ENCODE assay signal across 14 cellular contexts in genomic region chr3:72186485-72186864, GRCh38.
DNase-seq lines count a peak whose midpoint lies in the region; ATAC-seq and TF ChIP-seq lines count a peak whose summit lies in the region.
"Had no signal": no experiment of that assay in that cellular context is flagged by ENCODE, and none has a peak within 500 bp of the region (broad histone marks: within the 10 kb centered on the region; RNA-seq: fewer than 3 reads in every experiment).

No MANE protein-coding gene starts in this region.

- H3K9me3 Mint-ChIP-seq in activated T-cell treated with anti-CD3 and anti-CD28 coated beads, Interleukin-2, amount 50 U/mL, for 24 hours = no peaks in the 10 kb centered on the region
- no peaks in the 10 kb centered on the region for H3K9me3 Mint-ChIP-seq in activated T-cell treated with anti-CD3 and anti-CD28 coated beads, Interleukin-2, amount 50 U/mL, for 4 hours
- no peaks in the 10 kb centered on the region for H3K9me3 Mint-ChIP-seq in activated T-helper 17 cell treated with anti-CD3 and anti-CD28 coated beads, Interleukin-2, amount 50 U/mL, for 72 hours
- H3K9me3 Mint-ChIP-seq: endodermal cell had no signal

- H3K4me1 Mint-ChIP-seq in activated T-cell treated with anti-CD3 and anti-CD28 coated beads, Interleukin-2, amount 50 U/mL, for 24 hours (ENCODE audit: low read depth) = peaks cover 18% of the 10 kb centered on the region
- H3K4me1 Mint-ChIP-seq in activated T-cell treated with anti-CD3 and anti-CD28 coated beads, Interleukin-2, amount 50 U/mL, for 4 hours (ENCODE audit: low read depth) = peaks cover 9% of the 10 kb centered on the region
- peaks cover 8% of the 10 kb centered on the region for H3K4me1 Mint-ChIP-seq in activated T-helper 17 cell treated with anti-CD3 and anti-CD28 coated beads, Interleukin-2, amount 50 U/mL, for 72 hours
- H3K4me1 Mint-ChIP-seq: activated CD8-positive, alpha-beta memory T cell treated with anti-CD3 and anti-CD28 coated beads, Interleukin-2, amount 10 ng/mL, durations not matched to agents 7 days and 5 days had no signal

- no peak overlapping the region for H3K4me3 ChIP-seq in fibroblast of villous mesenchyme (ENCODE audit: low read depth, low read length)
- H3K4me3 ChIP-seq: upper lobe of right lung had no signal

- H3K4me3 Mint-ChIP-seq in activated T-cell treated with anti-CD3 and anti-CD28 coated beads, Interleukin-2, amount 50 U/mL, for 24 hours = no peak overlapping the region
- H3K4me3 Mint-ChIP-seq in activated T-cell treated with anti-CD3 and anti-CD28 coated beads, Interleukin-2, amount 50 U/mL, for 4 hours = no peak overlapping the region
- H3K4me3 Mint-ChIP-seq in activated T-helper 17 cell treated with anti-CD3 and anti-CD28 coated beads, Interleukin-2, amount 50 U/mL, for 72 hours = peak overlapping the region; percentile 26
- H3K4me3 Mint-ChIP-seq: activated CD8-positive, alpha-beta memory T cell treated with anti-CD3 and anti-CD28 coated beads, Interleukin-2, amount 10 ng/mL, durations not matched to agents 7 days and 5 days; endodermal cell; mesothelial cell of epicardium had no signal

- TF ChIP-seq CTCF in fibroblast of villous mesenchyme (IDR thresholded peaks at IDR 0.05; ENCODE audit: insufficient read depth, low read depth, low read length) = no peak

- peaks cover 19% of the 10 kb centered on the region for H3K27me3 Mint-ChIP-seq in activated T-cell treated with anti-CD3 and anti-CD28 coated beads, Interleukin-2, amount 50 U/mL, for 24 hours
- no peaks in the 10 kb centered on the region for H3K27me3 Mint-ChIP-seq in activated T-cell treated with anti-CD3 and anti-CD28 coated beads, Interleukin-2, amount 50 U/mL, for 4 hours (ENCODE audit: low read depth)
- peaks cover 10% of the 10 kb centered on the region for H3K27me3 Mint-ChIP-seq in activated T-helper 17 cell treated with anti-CD3 and anti-CD28 coated beads, Interleukin-2, amount 50 U/mL, for 72 hours

- H3K36me3 Mint-ChIP-seq in activated T-cell treated with anti-CD3 and anti-CD28 coated beads, Interleukin-2, amount 50 U/mL, for 24 hours (ENCODE audit: low read depth) = no peaks in the 10 kb centered on the region
- no peaks in the 10 kb centered on the region for H3K36me3 Mint-ChIP-seq in activated T-cell treated with anti-CD3 and anti-CD28 coated beads, Interleukin-2, amount 50 U/mL, for 4 hours (ENCODE audit: insufficient read depth)
- no peaks in the 10 kb centered on the region for H3K36me3 Mint-ChIP-seq in activated T-helper 17 cell treated with anti-CD3 and anti-CD28 coated beads, Interleukin-2, amount 50 U/mL, for 72 hours (ENCODE audit: low read depth)
- H3K36me3 Mint-ChIP-seq: activated CD8-positive, alpha-beta memory T cell treated with anti-CD3 and anti-CD28 coated beads, Interleukin-2, amount 10 ng/mL, durations not matched to agents 7 days and 5 days; mesothelial cell of epicardium had no signal

- no peak for DNase-seq in activated T-cell treated with anti-CD3 and anti-CD28 coated beads, Interleukin-2, amount 50 U/mL, for 24 hours
- no peak for DNase-seq in activated T-cell treated with anti-CD3 and anti-CD28 coated beads, Interleukin-2, amount 50 U/mL, for 4 hours
- DNase-seq in fibroblast of villous mesenchyme (ENCODE audit: low read depth) (peak; percentile 13), stromal cell of bone marrow (ENCODE audit: low read depth) (peak; percentile 57)
- no peak for DNase-seq in stimulated activated CD4-positive, alpha-beta T cell treated with anti-CD3 and anti-CD28 coated beads, Interleukin-12 subunit alpha, Interleukin-12 subunit beta, amount 100 ng/mL, for 4 hours
- DNase-seq: activated CD8-positive, alpha-beta memory T cell treated with anti-CD3 and anti-CD28 coated beads, Interleukin-2, amount 10 ng/mL, durations not matched to agents 7 days and 5 days; DMS79; endodermal cell; retina; upper lobe of right lung had no signal

- H3K27ac Mint-ChIP-seq in activated T-cell treated with anti-CD3 and anti-CD28 coated beads, Interleukin-2, amount 50 U/mL, for 24 hours = peak overlapping the region; percentile 9
- H3K27ac Mint-ChIP-seq in activated T-helper 17 cell treated with anti-CD3 and anti-CD28 coated beads, Interleukin-2, amount 50 U/mL, for 72 hours = peak overlapping the region; percentile 70
- H3K27ac Mint-ChIP-seq: activated CD8-positive, alpha-beta memory T cell treated with anti-CD3 and anti-CD28 coated beads, Interleukin-2, amount 10 ng/mL, durations not matched to agents 7 days and 5 days; endodermal cell; mesothelial cell of epicardium had no signal

- ATAC-seq in activated T-cell treated with anti-CD3 and anti-CD28 coated beads, Interleukin-2, amount 50 U/mL, for 4 hours = no peak
- peak; percentile 44 for ATAC-seq in activated T-helper 17 cell treated with anti-CD3 and anti-CD28 coated beads, Interleukin-2, amount 50 U/mL, for 72 hours (replicated peaks)
- ATAC-seq in HG02759 (IDR thresholded peaks at IDR 0.05; ENCODE audit: unreplicated experiment) (no peak), GM21723 (IDR thresholded peaks at IDR 0.05; ENCODE audit: unreplicated experiment) (no peak)
- ATAC-seq: activated CD8-positive, alpha-beta memory T cell treated with anti-CD3 and anti-CD28 coated beads, Interleukin-2, amount 10 ng/mL, durations not matched to agents 7 days and 5 days had no signal

Comparison
In these comparisons a context has a peak if more than half of its experiments do, and no peak if none do; other contexts are left out.
1. DNase-seq: peak in fibroblast of villous mesenchyme (single experiment) and stromal cell of bone marrow (single experiment); none in activated T-cell treated with anti-CD3 and anti-CD28 coated beads, Interleukin-2, amount 50 U/mL, for 24 hours (single experiment), activated T-cell treated with anti-CD3 and anti-CD28 coated beads, Interleukin-2, amount 50 U/mL, for 4 hours (single experiment) and stimulated activated CD4-positive, alpha-beta T cell treated with anti-CD3 and anti-CD28 coated beads, Interleukin-12 subunit alpha, Interleukin-12 subunit beta, amount 100 ng/mL, for 4 hours (single experiment).